ENCODE assay signal across 8 cellular contexts in genomic region chr7:66591801-66592596, GRCh38. TPM values are rescaled to one million over a fixed set of nuclear protein-coding genes. Genes with fewer than 3 reads are reported as not detected.
A peak's percentile ranks its signal among the peaks of the same experiment; 100 is the strongest.
DNase-seq lines count a peak whose midpoint lies in the region; ATAC-seq, FAIRE-seq and TF ChIP-seq lines count a peak whose summit lies in the region.

No MANE protein-coding gene starts in this region.

- H3K9ac ChIP-seq in astrocyte (ENCODE audit: low read length) = peak overlapping the region; percentile 99

- H3K9me2 ChIP-seq in hepatocyte (replicated peaks; ENCODE audit: insufficient read depth) = no peaks in the 10 kb centered on the region

- no peaks in the 10 kb centered on the region for H3K27me3 ChIP-seq in astrocyte (ENCODE audit: insufficient read depth, low read length)
- H3K27me3 ChIP-seq in hepatocyte = no peaks in the 10 kb centered on the region

- peak overlapping the region; percentile 90 for H3K27ac ChIP-seq in astrocyte (ENCODE audit: low read depth, low read length)
- peak overlapping the region; percentile 98 for H3K27ac ChIP-seq in hepatocyte

- H4K20me1 ChIP-seq in astrocyte (ENCODE audit: insufficient read depth, low read length) (peaks cover 47% of the 10 kb centered on the region), hepatocyte (ENCODE audit: insufficient read depth, poor library complexity, severe bottlenecking) (peaks cover 42% of the 10 kb centered on the region)

- H3K4me1 ChIP-seq in astrocyte (ENCODE audit: insufficient read depth, low read length) (peaks cover 9% of the 10 kb centered on the region), hepatocyte (ENCODE audit: insufficient read depth) (peaks cover 14% of the 10 kb centered on the region)

- no peak for FAIRE-seq in astrocyte (lab: Jason Lieb, UNC)

- DNase-seq in NCI-H1694 (lab: John Stamatoyannopoulos, UW) (peak; percentile 78), astrocyte (ENCODE audit: low read depth) (peak; percentile 79), hepatocyte (ENCODE audit: low spot score) (peak; percentile 94), renal cortical epithelial cell (ENCODE audit: low read depth) (peak; percentile 82), OCI-M2 (lab: John Stamatoyannopoulos, UW; ENCODE audit: unreplicated experiment) (no peak)
- peak; percentile 89 for DNase-seq in T-helper 2 cell treated with Interferon-gamma antibody and Interleukin-4, amounts not matched to agents 5 μg/mL and 100 μg/mL, for 36 hours (ENCODE audit: low spot score)

- peaks cover 4% of the 10 kb centered on the region for H3K36me3 Mint-ChIP-seq in T-helper 2 cell treated with Interferon-gamma antibody and Interleukin-4, amounts not matched to agents 5 μg/mL and 100 μg/mL, for 36 hours (ENCODE audit: low read depth)
- peaks cover 7% of the 10 kb centered on the region for H3K36me3 Mint-ChIP-seq in astrocyte (ENCODE audit: low read depth, unreplicated experiment)

- peak overlapping the region; percentile 93 for H3K27ac Mint-ChIP-seq in T-helper 2 cell treated with Interferon-gamma antibody and Interleukin-4, amounts not matched to agents 5 μg/mL and 100 μg/mL, for 36 hours
- peak overlapping the region; percentile 96 for H3K27ac Mint-ChIP-seq in astrocyte (ENCODE audit: unreplicated experiment)

- H3K36me3 ChIP-seq in astrocyte (ENCODE audit: insufficient read depth, low read length) = no peaks in the 10 kb centered on the region
- H3K36me3 ChIP-seq in hepatocyte (replicated peaks; ENCODE audit: insufficient read depth, low read depth) = no peaks in the 10 kb centered on the region

- H3K27me3 Mint-ChIP-seq in T-helper 2 cell treated with Interferon-gamma antibody and Interleukin-4, amounts not matched to agents 5 μg/mL and 100 μg/mL, for 36 hours (ENCODE audit: low read depth) = no peaks in the 10 kb centered on the region
- H3K27me3 Mint-ChIP-seq in astrocyte (ENCODE audit: low read depth, unreplicated experiment) = no peaks in the 10 kb centered on the region

- H3K4me2 ChIP-seq in astrocyte (ENCODE audit: low read length) (peak overlapping the region; percentile 92), hepatocyte (peak overlapping the region; percentile 76)

- peaks cover 22% of the 10 kb centered on the region for H3K4me1 Mint-ChIP-seq in T-helper 2 cell treated with Interferon-gamma antibody and Interleukin-4, amounts not matched to agents 5 μg/mL and 100 μg/mL, for 36 hours (ENCODE audit: low read depth)
- peaks cover 14% of the 10 kb centered on the region for H3K4me1 Mint-ChIP-seq in astrocyte (ENCODE audit: low read depth, unreplicated experiment)

- TF ChIP-seq CTCF in astrocyte (IDR thresholded peaks at IDR 0.05; ENCODE audit: insufficient read depth, low read depth, low read length) = no peak
- TF ChIP-seq CTCF in hepatocyte (IDR thresholded peaks at IDR 0.05; ENCODE audit: poor library complexity) = no peak

- peak overlapping the region; percentile 92 for H3K4me3 Mint-ChIP-seq in T-helper 2 cell treated with Interferon-gamma antibody and Interleukin-4, amounts not matched to agents 5 μg/mL and 100 μg/mL, for 36 hours
- H3K4me3 Mint-ChIP-seq in astrocyte (ENCODE audit: unreplicated experiment) = peak overlapping the region; percentile 98

- H3K79me2 ChIP-seq in astrocyte (ENCODE audit: insufficient read depth, low read length) (peaks cover 56% of the 10 kb centered on the region), hepatocyte (peaks cover 57% of the 10 kb centered on the region)

- peak overlapping the region; percentile 84 for H3K4me3 ChIP-seq in astrocyte (ENCODE audit: insufficient read depth, low read depth, low read length)
- peak overlapping the region; percentile 100 for H3K4me3 ChIP-seq in hepatocyte

- ATAC-seq in GM18499 (IDR thresholded peaks at IDR 0.05; ENCODE audit: insufficient read depth, unreplicated experiment) = peak; percentile 88
- peak; percentile 99 for ATAC-seq in HG02885 (IDR thresholded peaks at IDR 0.05; ENCODE audit: poor library complexity, unreplicated experiment)

- H2AFZ ChIP-seq in astrocyte (ENCODE audit: low read depth, low read length) = peak overlapping the region; percentile 90
- H2AFZ ChIP-seq in hepatocyte = peak overlapping the region; percentile 46

- no peaks in the 10 kb centered on the region for H3K9me3 ChIP-seq in astrocyte (ENCODE audit: insufficient read depth, low read depth, low read length)
- no peaks in the 10 kb centered on the region for H3K9me3 ChIP-seq in hepatocyte (ENCODE audit: low read depth)

- 1% methylated on average over 62 of the region's 83 CpGs for WGBS in hepatocyte (ENCODE audit: low lambda C conversion rate, missing lambda C conversion rate)

- H3K9me3 Mint-ChIP-seq in T-helper 2 cell treated with Interferon-gamma antibody and Interleukin-4, amounts not matched to agents 5 μg/mL and 100 μg/mL, for 36 hours = no peaks in the 10 kb centered on the region
- peaks cover 7% of the 10 kb centered on the region for H3K9me3 Mint-ChIP-seq in astrocyte (ENCODE audit: unreplicated experiment)

RNA-seq across cellular contexts. Expression of gene KCTD7, which starts 36.7 kb away (rescaled TPM):
- 11.6 and 12.8 TPM in 2 replicates for total RNA-seq in astrocyte
- 9.4 and 15.9 TPM in 2 replicates for total RNA-seq in hepatocyte
- polyA plus RNA-seq in hepatocyte = 6.9 and 7.2 TPM in 2 replicates
- 4.0 and 8.4 TPM in 2 replicates for total RNA-seq in renal cortical epithelial cell
